In the genomic region with DNA sequence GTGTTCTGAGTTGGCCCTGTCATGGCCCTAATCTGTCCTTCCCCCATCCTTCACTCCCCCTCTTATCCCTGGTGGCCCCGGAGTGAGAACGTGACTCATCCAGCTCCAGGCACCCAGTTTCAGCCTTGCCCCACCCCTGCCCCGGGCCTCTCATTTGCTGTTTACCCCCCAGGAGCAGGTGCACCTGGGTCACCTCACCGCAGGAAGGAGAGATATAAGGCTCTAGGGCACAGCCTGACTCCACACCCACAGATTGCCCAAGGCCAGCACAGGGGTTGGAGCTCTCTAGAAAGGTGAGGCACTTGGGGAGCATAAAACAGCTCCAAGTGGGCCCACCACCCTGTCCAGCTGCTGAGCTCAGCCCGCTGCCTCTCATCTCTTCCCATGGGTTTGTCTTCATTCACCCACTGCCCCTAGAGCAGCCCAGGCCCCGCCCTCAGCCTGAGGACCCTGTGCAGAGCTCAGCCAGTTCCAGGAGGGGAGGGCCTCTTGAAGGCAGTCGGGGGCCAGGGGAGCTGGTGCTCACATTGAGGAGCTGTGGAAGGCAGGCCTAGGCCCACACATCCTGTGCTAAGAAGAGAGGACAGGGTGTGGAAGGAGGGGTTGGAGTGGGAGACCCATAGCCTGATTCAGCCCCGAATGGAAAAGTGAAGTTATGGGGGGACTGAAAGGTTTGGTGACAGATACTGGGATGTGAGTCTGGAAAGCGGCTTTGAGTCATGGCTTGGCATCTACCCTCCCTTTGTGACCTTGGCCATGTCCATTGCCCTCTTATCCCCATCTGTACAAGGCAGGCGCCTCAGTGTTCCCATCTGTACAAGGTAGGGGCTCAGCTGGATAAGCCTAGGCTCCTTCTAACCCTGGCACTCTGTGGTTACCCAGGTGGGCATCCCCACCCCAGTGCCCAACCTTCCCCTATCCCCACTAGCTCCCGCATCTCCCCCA, we compare ENCODE assay signal across 10 cellular contexts. TPM values are rescaled to one million over a fixed set of nuclear protein-coding genes. Genes with fewer than 3 reads are reported as not detected.
DNase-seq lines count a peak whose midpoint lies in the region; ATAC-seq and TF ChIP-seq lines count a peak whose summit lies in the region.
"Had no signal": no experiment of that assay in that cellular context is flagged by ENCODE, and none has a peak within 500 bp of the region (broad histone marks: within the 10 kb centered on the region; RNA-seq: fewer than 3 reads in every experiment).

No MANE protein-coding gene starts in this region.

- in situ Hi-C loops in KBM-7 (cut with MboI; ENCODE audit: low pct_unique_long_range_greater_than_20kb, low sequenced_read_pairs), result loop anchor here (25.0 kb wide), 1 partner anchor 219 kb away; a partner anchor contains a TSS

- H3K27me3 ChIP-seq in HUES6 (ENCODE audit: control insufficient read depth, insufficient read depth, low read length) (no peaks in the 10 kb centered on the region), PC-9 (ENCODE audit: insufficient read depth, low read depth) (no peaks in the 10 kb centered on the region), iPS-15b (ENCODE audit: control insufficient read depth, insufficient read depth, low read length) (no peaks in the 10 kb centered on the region), stomach (no peaks in the 10 kb centered on the region)

- no peak overlapping the region for H3K27ac ChIP-seq in HUES6 (ENCODE audit: low read depth, low read length)
- H3K27ac ChIP-seq in PC-9, result peak overlapping the region; percentile 99
- H3K27ac ChIP-seq in stomach, result peak overlapping the region; percentile 91 to 95 (median 93)

- no peak overlapping the region for H2AFZ ChIP-seq in PC-9

- peaks cover 37% of the 10 kb centered on the region for H3K4me1 ChIP-seq in HUES6 (ENCODE audit: control insufficient read depth, insufficient read depth, low read length)
- H3K4me1 ChIP-seq in PC-9 (replicated peaks; ENCODE audit: insufficient read depth), result peaks cover 81% of the 10 kb centered on the region
- peaks cover 17% of the 10 kb centered on the region for H3K4me1 ChIP-seq in iPS-15b (ENCODE audit: control insufficient read depth, insufficient read depth, low read length)
- H3K4me1 ChIP-seq in stomach, result peaks cover 14 to 29% (median 24%) of the 10 kb centered on the region in 4 donors

- no peaks in the 10 kb centered on the region for H3K9me3 ChIP-seq in HUES6 (ENCODE audit: control insufficient read depth, insufficient read depth, low read depth, low read length)
- no peaks in the 10 kb centered on the region for H3K9me3 ChIP-seq in PC-9 (ENCODE audit: insufficient read depth, low read depth)
- no peaks in the 10 kb centered on the region for H3K9me3 ChIP-seq in iPS-15b (ENCODE audit: control insufficient read depth, insufficient read depth, low read length)
- no peaks in the 10 kb centered on the region for H3K9me3 ChIP-seq in stomach

- H3K4me3 ChIP-seq in HUES6 (ENCODE audit: low read depth, low read length) (no peak overlapping the region; the same call in 1 of the 2 replicates), PC-9 (peak overlapping the region; percentile 39; the same call in 1 of the 2 replicates), iPS-15b (ENCODE audit: low read depth, low read length) (peak overlapping the region; percentile 18), stomach (no peak overlapping the region)

- TF ChIP-seq POLR2A in stomach (IDR thresholded peaks at IDR 0.05), result peak in 1 of 4 donors; percentile 55

- H3K36me3 ChIP-seq in HUES6 (ENCODE audit: control insufficient read depth, insufficient read depth, low read length) (no peaks in the 10 kb centered on the region), PC-9 (ENCODE audit: low read depth) (no peaks in the 10 kb centered on the region), iPS-15b (ENCODE audit: control insufficient read depth, insufficient read depth, low read length) (no peaks in the 10 kb centered on the region), stomach (no peaks in the 10 kb centered on the region)

- H3K4me2 ChIP-seq in PC-9, result peak overlapping the region; percentile 71

- TSS peak; percentile 75 for BruUV-seq in PC-9 (replicated peaks; lab: Mats Ljungman, UMichigan)

- DNase-seq in PC-9 (peak; percentile 97), stomach (peak; percentile 88), NCI-H1930 (lab: John Stamatoyannopoulos, UW) (no peak), KBM-7 (no peak), C1 segment of cervical spinal cord (lab: John Stamatoyannopoulos, UW) (no peak)

- WGBS in stomach, 5 donors, result 23 to 55% (median 44%) methylated on average over 10 to 11 of the region's 11 CpGs

- H4K20me1 ChIP-seq in PC-9 (ENCODE audit: insufficient read depth), result no peaks in the 10 kb centered on the region

- POLR2A ChIA-PET in PC-9 (lab: Charles Lee; ENCODE audit: unreplicated experiment), result interaction anchor here (0.5 to 3.2 kb wide), 20 partner anchors 20 to 590 kb away, joined by 3 to 66 read pairs (median 6); a partner anchor contains a TSS

- CTCF ChIA-PET in PC-9 (lab: Charles Lee), result interaction anchor here (0.7 kb wide), 1 partner anchor 60 kb away, joined by 3 read pairs; no protein-coding TSS in a partner anchor

- H3F3A ChIP-seq in PC-9 (ENCODE audit: insufficient read depth, low read depth), result peaks cover 58% of the 10 kb centered on the region

- no peak for TF ChIP-seq EP300 in stomach (IDR thresholded peaks at IDR 0.05)

- ATAC-seq in GM18867 (IDR thresholded peaks at IDR 0.05; ENCODE audit: unreplicated experiment), result no peak

- H3K79me2 ChIP-seq in PC-9 (ENCODE audit: low read depth), result no peaks in the 10 kb centered on the region

- intact Hi-C loops in PC-9 (cut with micrococcal nuclease; ENCODE audit: unreplicated experiment), result loop anchor here (1.0 to 10.0 kb wide), 9 partner anchors 13 to 392 kb away; a partner anchor contains a TSS
- intact Hi-C loops in stomach (cut with DNase I; ENCODE audit: low total_unique reads), result no loop called here

- H3K9ac ChIP-seq in HUES6 (ENCODE audit: low read length), result peak overlapping the region; percentile 56
- H3K9ac ChIP-seq in iPS-15b (ENCODE audit: low read depth, low read length), result no peak overlapping the region

- TF ChIP-seq CTCF in PC-9 (conservative IDR thresholded peaks at IDR 0.05) (0 out of 2 replicates have a peak, but pooled peaks have one; percentile 13), stomach (IDR thresholded peaks at IDR 0.05) (no peak)

- H3K9me2 ChIP-seq in PC-9 (ENCODE audit: insufficient read depth), result no peaks in the 10 kb centered on the region

RNA-seq across cellular contexts. Expression of a gene that starts 16.1 kb away (rescaled TPM):
- total RNA-seq in PC-9 (2021) (0.30 and 0.33 TPM in 2 replicates), stomach (1 to 10 TPM in 1 of 5 donors, under 1 TPM in 3, not detected in 1; under 0.01 to 2.0 (median 0.45) TPM)
- under 1 TPM in 1 of 3 donors, not detected in 2; 0.18 TPM for polyA plus RNA-seq in stomach
- polyA plus RNA-seq: neural cell had no signal

RNA-seq across cellular contexts. Expression of a gene that starts 37.9 kb away (rescaled TPM):
- 40.0 and 42.6 TPM in 2 replicates for total RNA-seq in PC-9 (2021)
- 10 to 100 TPM in 4 of 5 donors, 1 to 10 TPM in 1; 7.8 to 34.5 (median 29.4) TPM for total RNA-seq in stomach
- polyA plus RNA-seq in stomach, result 10 to 100 TPM; 18.3 to 20.4 (median 19.1) TPM

RNA-seq across cellular contexts. Expression of a gene that starts 53.8 kb away (rescaled TPM):
- not detected in 2 replicates for total RNA-seq in PC-9 (2021)
- total RNA-seq in stomach, result 10 to 100 TPM in 1 of 5 donors, 1 to 10 TPM in 3, not detected in 1; 2.0 to 16.3 (median 4.6) TPM
- 1 to 10 TPM; 1.8 to 4.4 (median 2.1) TPM for polyA plus RNA-seq in stomach
- total RNA-seq: fibroblast of villous mesenchyme had no signal

Comparison
In these comparisons a context has a peak if more than half of its experiments do, and no peak if none do; other contexts are left out.
1. H3K4me3 ChIP-seq: peak in PC-9 (single experiment) and iPS-15b (single experiment); none in HUES6 (single experiment) and stomach (0 of 4).
2. DNase-seq: peak in PC-9 (2 of 2) and stomach (single experiment); none in NCI-H1930 (0 of 2), KBM-7 (single experiment) and C1 segment of cervical spinal cord (0 of 14).